8 cellular contexts compared by ENCODE assay signal in genomic region chr4:84503495-84504437, GRCh38. TPM values are rescaled to one million over a fixed set of nuclear protein-coding genes. Genes with fewer than 3 reads are reported as not detected.
DNase-seq lines count a peak whose midpoint lies in the region; ATAC-seq and TF ChIP-seq lines count a peak whose summit lies in the region.

No MANE protein-coding gene starts in this region.

- DNase-seq in DMS53 (lab: John Stamatoyannopoulos, UW), result peak; percentile 81
- peak; percentile 50 to 74 for DNase-seq in NCI-H446 (lab: John Stamatoyannopoulos, UW)
- peak in 1 of 7 donors; percentile 29 for DNase-seq in adrenal gland
- peak; percentile 73 for DNase-seq in hepatic stellate cell (ENCODE audit: low spot score)
- DNase-seq in stomach, result no peak
- no peak for DNase-seq in activated CD4-positive, alpha-beta T cell treated with anti-CD3 and anti-CD28 coated beads for 1 hour

- TF ChIP-seq POLR2A in adrenal gland (IDR thresholded peaks at IDR 0.05), result no peak
- TF ChIP-seq POLR2A in stomach (IDR thresholded peaks at IDR 0.05), result no peak

- H3K9me3 ChIP-seq in adrenal gland (replicated peaks in 1 of 3) (no peaks in the 10 kb centered on the region), stomach (peaks cover 0 to 4% (median 1%) of the 10 kb centered on the region in 4 donors)

- TF ChIP-seq CTCF in adrenal gland (IDR thresholded peaks at IDR 0.05) (peak; percentile 30 to 62 (median 44)), stomach (IDR thresholded peaks at IDR 0.05) (peak in 5 of 7 experiments; percentile 27 to 46 (median 38))

- 10 to 15% (median 13%) methylated on average over 19 of the region's 19 CpGs for WGBS in adrenal gland, 4 donors
- 8 to 11% (median 10%) methylated on average over 19 of the region's 19 CpGs for WGBS in stomach, 5 donors

- H3K4me3 ChIP-seq in adrenal gland, result no peak overlapping the region
- no peak overlapping the region for H3K4me3 ChIP-seq in stomach

- H3K27me3 ChIP-seq in adrenal gland, result peaks cover 91% of the 10 kb centered on the region
- H3K27me3 ChIP-seq in stomach, result peaks cover 41 to 97% (median 72%) of the 10 kb centered on the region in 3 donors

- intact Hi-C loops in adrenal gland (cut with DNase I), result loop anchor here in 1 of 2 donors (10.0 kb wide), 1 partner anchor 859 kb away; no protein-coding TSS in a partner anchor
- intact Hi-C loops in stomach (cut with DNase I; ENCODE audit: low total_unique reads), result no loop called here

- no peak for TF ChIP-seq EP300 in stomach (IDR thresholded peaks at IDR 0.05)

- H3K4me1 ChIP-seq in adrenal gland (replicated peaks in 1 of 2) (peaks cover 8 to 12% of the 10 kb centered on the region in 2 donors), stomach (peaks cover 6 to 20% (median 11%) of the 10 kb centered on the region in 4 donors)

- no peak overlapping the region for H3K27ac ChIP-seq in adrenal gland
- H3K27ac ChIP-seq in stomach, result no peak overlapping the region

- H3K36me3 ChIP-seq in adrenal gland (replicated peaks in 1 of 2) (no peaks in the 10 kb centered on the region), stomach (no peaks in the 10 kb centered on the region)

- ATAC-seq in GM19395 (IDR thresholded peaks at IDR 0.05; ENCODE audit: unreplicated experiment), result peak; percentile 94
- peak; percentile 93 for ATAC-seq in HG03378 (IDR thresholded peaks at IDR 0.05; ENCODE audit: unreplicated experiment)

RNA-seq across cellular contexts. Expression of gene NKX6-1, which starts 4.7 kb away (rescaled TPM):
- total RNA-seq in adrenal gland, result under 1 TPM in 1 of 8 donors, not detected in 7; 0.14 TPM
- not detected for polyA plus RNA-seq in adrenal gland
- total RNA-seq in stomach, result 1 to 10 TPM in 1 of 5 donors, not detected in 4; 1.1 TPM
- 1 to 10 TPM in 1 of 3 donors, not detected in 2; 5.2 TPM for polyA plus RNA-seq in stomach

Comparison
In these comparisons a context has a peak if more than half of its experiments do, and no peak if none do; other contexts are left out.
1. DNase-seq: peak in DMS53 (single experiment), NCI-H446 (2 of 2) and hepatic stellate cell (single experiment); none in stomach (single experiment) and activated CD4-positive, alpha-beta T cell treated with anti-CD3 and anti-CD28 coated beads for 1 hour (single experiment).